27 cellular contexts compared by ENCODE assay signal in genomic region chr16:15864939-15865338, GRCh38. TPM values are rescaled to one million over a fixed set of nuclear protein-coding genes. Genes with fewer than 3 reads are reported as not detected.
"Had no signal": no experiment of that assay in that cellular context is flagged by ENCODE, and none has a peak within 500 bp of the region (broad histone marks: within the 10 kb centered on the region; RNA-seq: fewer than 3 reads in every experiment).

No MANE protein-coding gene starts in this region.

- H3K4me3 ChIP-seq: coronary artery, gastrocnemius medialis, heart left ventricle, hepatocyte, left lung, prostate gland, skin epidermis, spleen, thoracic aorta, tibial nerve, upper lobe of right lung, uterus had no signal

- H3K4me1 ChIP-seq: gastrocnemius medialis, heart left ventricle, parathyroid adenoma, prostate gland, upper lobe of right lung, uterus had no signal

- H3K4me2 ChIP-seq: hepatocyte had no signal

- H3K9ac ChIP-seq: parathyroid adenoma had no signal

- H3K79me2 ChIP-seq: hepatocyte, parathyroid adenoma had no signal

- H3K4me1 Mint-ChIP-seq: natural killer cell; neural crest cell; stimulated activated memory B cell treated with anti-CD40 and anti-IgM and Interleukin-4, amounts not matched to agents 10 μg/mL and 1 μg/mL and 100 μg/mL, for 72 hours had no signal

- H3K4me3 Mint-ChIP-seq: natural killer cell; neural crest cell; stimulated activated memory B cell treated with anti-CD40 and anti-IgM and Interleukin-4, amounts not matched to agents 10 μg/mL and 1 μg/mL and 100 μg/mL, for 72 hours had no signal

- H2AFZ ChIP-seq: hepatocyte, parathyroid adenoma had no signal

- ATAC-seq: gastrocnemius medialis; heart left ventricle; left cardiac atrium; left lung; natural killer cell; right cardiac atrium; stimulated activated memory B cell treated with anti-CD40 and anti-IgM and Interleukin-4, amounts not matched to agents 10 μg/mL and 1 μg/mL and 100 μg/mL, for 72 hours; stimulated activated naive CD8-positive, alpha-beta T cell treated with anti-CD3 and anti-CD28 coated beads, Interleukin-15, Interleukin-2, amounts not matched to agents 100 U/mL and 50 U/mL, for 24 hours; upper lobe of right lung had no signal

- H3K27me3 Mint-ChIP-seq: stimulated activated memory B cell treated with anti-CD40 and anti-IgM and Interleukin-4, amounts not matched to agents 10 μg/mL and 1 μg/mL and 100 μg/mL, for 72 hours had no signal

- H3K9me3 ChIP-seq: gastrocnemius medialis, heart left ventricle, left lung, neutrophil, prostate gland, spleen, thoracic aorta, tibial nerve, upper lobe of right lung, uterus had no signal

- H3K9me3 Mint-ChIP-seq: natural killer cell; neural crest cell; stimulated activated memory B cell treated with anti-CD40 and anti-IgM and Interleukin-4, amounts not matched to agents 10 μg/mL and 1 μg/mL and 100 μg/mL, for 72 hours had no signal

- H3K27ac ChIP-seq: coronary artery, gastrocnemius medialis, hepatocyte, neutrophil, parathyroid adenoma, prostate gland, skin epidermis, spleen, thoracic aorta, tibial nerve, upper lobe of right lung, uterus had no signal

- H3K27ac Mint-ChIP-seq: natural killer cell; stimulated activated memory B cell treated with anti-CD40 and anti-IgM and Interleukin-4, amounts not matched to agents 10 μg/mL and 1 μg/mL and 100 μg/mL, for 72 hours had no signal

- DNase-seq: dermis blood vessel endothelial cell; effector memory CD4-positive, alpha-beta T cell; foreskin fibroblast; gastrocnemius medialis; heart left ventricle; left cardiac atrium; left lung; mammary epithelial cell; natural killer cell; right cardiac atrium; spleen; stimulated activated CD4-positive, alpha-beta T cell treated with anti-CD3 and anti-CD28 coated beads, Interleukin-4, amount 100 ng/mL, for 4 hours; stimulated activated naive CD8-positive, alpha-beta T cell treated with anti-CD3 and anti-CD28 coated beads, Interleukin-15, Interleukin-2, amounts not matched to agents 100 U/mL and 50 U/mL, for 24 hours; upper lobe of right lung; uterus had no signal

- H3K36me3 ChIP-seq: prostate gland, uterus had no signal

- H3K27me3 ChIP-seq: gastrocnemius medialis, heart left ventricle, left lung, neutrophil, spleen, tibial nerve, upper lobe of right lung, uterus had no signal

RNA-seq across cellular contexts. Expression of gene MYH11, which starts 8.1 kb away (rescaled TPM):
- total RNA-seq: dermis blood vessel endothelial cell, endothelial cell of umbilical vein, epithelial cell of proximal tubule had no signal
- polyA plus RNA-seq: endothelial cell of umbilical vein, mammary epithelial cell had no signal
